Comparison of ENCODE assay signal across 1 cellular context in the genomic region with DNA sequence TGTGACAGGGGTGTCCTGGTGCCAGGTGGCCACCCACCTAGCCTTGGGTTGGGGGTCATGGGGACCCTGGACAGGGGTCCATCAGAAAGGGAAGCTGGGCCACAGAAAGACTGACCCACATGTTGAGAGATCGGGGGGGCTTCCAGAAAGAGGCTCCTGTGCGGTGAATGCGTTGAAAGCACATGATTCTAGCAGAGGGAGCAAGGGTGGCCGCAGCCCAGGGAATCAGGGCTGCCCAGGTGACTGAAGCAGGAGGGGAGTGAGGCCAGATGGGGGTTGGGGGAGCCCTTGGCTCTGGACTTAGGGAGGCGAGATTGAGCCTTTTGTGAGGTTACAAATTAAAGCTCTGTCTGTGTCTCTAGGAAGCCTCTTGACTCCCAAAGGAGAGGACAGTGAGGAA.
TF ChIP-seq lines count a peak whose summit lies in the region.

No MANE protein-coding gene starts in this region.

TF ChIP-seq in SK-N-SH, 30 proteins besides CTCF, POLR2A, EP300 and RAD21 (continued from another document):
- TF ChIP-seq, protein P1, sequence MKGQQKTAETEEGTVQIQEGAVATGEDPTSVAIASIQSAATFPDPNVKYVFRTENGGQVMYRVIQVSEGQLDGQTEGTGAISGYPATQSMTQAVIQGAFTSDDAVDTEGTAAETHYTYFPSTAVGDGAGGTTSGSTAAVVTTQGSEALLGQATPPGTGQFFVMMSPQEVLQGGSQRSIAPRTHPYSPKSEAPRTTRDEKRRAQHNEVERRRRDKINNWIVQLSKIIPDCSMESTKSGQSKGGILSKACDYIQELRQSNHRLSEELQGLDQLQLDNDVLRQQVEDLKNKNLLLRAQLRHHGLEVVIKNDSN (IDR thresholded peaks at IDR 0.05; ENCODE audit: borderline replicate concordance, low read depth): no peak
- no peak for TF ChIP-seq FOXM1 (IDR thresholded peaks at IDR 0.05; ENCODE audit: low read depth)
- TF ChIP-seq NFIC (IDR thresholded peaks at IDR 0.05; ENCODE audit: borderline replicate concordance): no peak
- TF ChIP-seq, protein P2, sequence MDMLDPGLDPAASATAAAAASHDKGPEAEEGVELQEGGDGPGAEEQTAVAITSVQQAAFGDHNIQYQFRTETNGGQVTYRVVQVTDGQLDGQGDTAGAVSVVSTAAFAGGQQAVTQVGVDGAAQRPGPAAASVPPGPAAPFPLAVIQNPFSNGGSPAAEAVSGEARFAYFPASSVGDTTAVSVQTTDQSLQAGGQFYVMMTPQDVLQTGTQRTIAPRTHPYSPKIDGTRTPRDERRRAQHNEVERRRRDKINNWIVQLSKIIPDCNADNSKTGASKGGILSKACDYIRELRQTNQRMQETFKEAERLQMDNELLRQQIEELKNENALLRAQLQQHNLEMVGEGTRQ (IDR thresholded peaks at IDR 0.05; ENCODE audit: borderline replicate concordance, low read depth, low read length): no peak
- no peak for TF ChIP-seq RCOR1 (IDR thresholded peaks at IDR 0.05; ENCODE audit: low read length)
- TF ChIP-seq, protein P3, sequence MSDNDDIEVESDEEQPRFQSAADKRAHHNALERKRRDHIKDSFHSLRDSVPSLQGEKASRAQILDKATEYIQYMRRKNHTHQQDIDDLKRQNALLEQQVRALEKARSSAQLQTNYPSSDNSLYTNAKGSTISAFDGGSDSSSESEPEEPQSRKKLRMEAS (IDR thresholded peaks at IDR 0.05; ENCODE audit: low read depth): no peak
- no peak for TF ChIP-seq TCF12 (IDR thresholded peaks at IDR 0.05)
- no peak for TF ChIP-seq YY1 (IDR thresholded peaks at IDR 0.05; ENCODE audit: low read depth)
- TF ChIP-seq RFX5 (IDR thresholded peaks at IDR 0.05; ENCODE audit: low read length): no peak
- TF ChIP-seq, protein P4, sequence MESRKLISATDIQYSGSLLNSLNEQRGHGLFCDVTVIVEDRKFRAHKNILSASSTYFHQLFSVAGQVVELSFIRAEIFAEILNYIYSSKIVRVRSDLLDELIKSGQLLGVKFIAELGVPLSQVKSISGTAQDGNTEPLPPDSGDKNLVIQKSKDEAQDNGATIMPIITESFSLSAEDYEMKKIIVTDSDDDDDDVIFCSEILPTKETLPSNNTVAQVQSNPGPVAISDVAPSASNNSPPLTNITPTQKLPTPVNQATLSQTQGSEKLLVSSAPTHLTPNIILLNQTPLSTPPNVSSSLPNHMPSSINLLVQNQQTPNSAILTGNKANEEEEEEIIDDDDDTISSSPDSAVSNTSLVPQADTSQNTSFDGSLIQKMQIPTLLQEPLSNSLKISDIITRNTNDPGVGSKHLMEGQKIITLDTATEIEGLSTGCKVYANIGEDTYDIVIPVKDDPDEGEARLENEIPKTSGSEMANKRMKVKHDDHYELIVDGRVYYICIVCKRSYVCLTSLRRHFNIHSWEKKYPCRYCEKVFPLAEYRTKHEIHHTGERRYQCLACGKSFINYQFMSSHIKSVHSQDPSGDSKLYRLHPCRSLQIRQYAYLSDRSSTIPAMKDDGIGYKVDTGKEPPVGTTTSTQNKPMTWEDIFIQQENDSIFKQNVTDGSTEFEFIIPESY (IDR thresholded peaks at IDR 0.05; ENCODE audit: borderline replicate concordance, low read depth): no peak
- no peak for TF ChIP-seq TAF1 (IDR thresholded peaks at IDR 0.05; ENCODE audit: borderline replicate concordance, low read depth, low read length)
- no peak for TF ChIP-seq SIN3A (IDR thresholded peaks at IDR 0.05; ENCODE audit: borderline replicate concordance, low read depth, low read length)
- no peak for TF ChIP-seq NRF1 (IDR thresholded peaks at IDR 0.05; ENCODE audit: low read depth, low read length)
- no peak for TF ChIP-seq MXI1 (IDR thresholded peaks at IDR 0.05; ENCODE audit: low read depth, low read length)
